Comparison of ENCODE assay signal across 16 cellular contexts in the genomic region with DNA sequence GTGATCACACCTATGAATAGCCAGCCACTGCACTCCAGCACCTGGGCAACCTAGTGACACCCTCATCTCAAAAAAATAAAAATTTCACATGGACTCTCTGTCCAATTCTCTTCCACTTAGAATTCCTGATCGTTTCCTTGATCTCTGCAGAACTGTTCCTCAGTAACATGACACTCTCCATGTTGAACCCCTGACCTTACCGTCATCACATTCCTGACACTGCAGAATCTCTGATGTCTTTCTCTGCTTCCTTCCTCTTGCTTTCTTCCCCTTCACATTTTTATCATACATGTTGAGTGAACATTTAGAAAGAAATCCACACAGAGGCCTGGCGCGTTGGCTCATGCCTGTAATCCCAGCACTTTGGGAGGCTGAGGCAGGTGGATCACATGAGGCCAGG. TPM values are rescaled to one million over a fixed set of nuclear protein-coding genes. Genes with fewer than 3 reads are reported as not detected.
DNase-seq lines count a peak whose midpoint lies in the region; ATAC-seq and TF ChIP-seq lines count a peak whose summit lies in the region.
"Had no signal": no experiment of that assay in that cellular context is flagged by ENCODE, and none has a peak within 500 bp of the region (broad histone marks: within the 10 kb centered on the region; RNA-seq: fewer than 3 reads in every experiment).

No MANE protein-coding gene starts in this region.

- H3K9me3 Mint-ChIP-seq in chondrocyte (ENCODE audit: low read depth), result peaks cover 17% of the 10 kb centered on the region

- H3K27me3 Mint-ChIP-seq in chondrocyte (ENCODE audit: low read depth), result no peaks in the 10 kb centered on the region

- intact Hi-C loops in left ventricle myocardium superior (cut with micrococcal nuclease), result no loop called here
- intact Hi-C loops in sciatic nerve (cut with DNase I), result no loop called here

- peaks cover 7% of the 10 kb centered on the region for H3K4me1 Mint-ChIP-seq in chondrocyte (ENCODE audit: low read depth)

- no peaks in the 10 kb centered on the region for H3K27me3 ChIP-seq in cardiac muscle cell
- H3K27me3 ChIP-seq: BLaER1, MG63 had no signal

- no peak overlapping the region for H3K4me3 ChIP-seq in cardiac muscle cell
- H3K4me3 ChIP-seq: BLaER1, MG63, PC-9 had no signal

- H3K36me3 Mint-ChIP-seq in chondrocyte (ENCODE audit: low read depth), result peaks cover 13% of the 10 kb centered on the region

- peaks cover 8% of the 10 kb centered on the region for H3K4me1 ChIP-seq in cardiac muscle cell (ENCODE audit: low read depth)

- ATAC-seq in left ventricle myocardium superior, result no peak
- ATAC-seq in sciatic nerve, result no peak
- ATAC-seq in GM21367 (IDR thresholded peaks at IDR 0.05; ENCODE audit: unreplicated experiment), result no peak
- ATAC-seq: HepG2 had no signal

- no peak for TF ChIP-seq CTCF in cardiac muscle cell (IDR thresholded peaks at IDR 0.05; ENCODE audit: low read depth, low read length)
- no peak for TF ChIP-seq CTCF in chondrocyte (IDR thresholded peaks at IDR 0.05)

- H3K36me3 ChIP-seq in cardiac muscle cell, result peaks cover 10% of the 10 kb centered on the region
- H3K36me3 ChIP-seq: MG63 had no signal

- no peak overlapping the region for H3K27ac Mint-ChIP-seq in chondrocyte (ENCODE audit: unreplicated experiment)

- H3K9me3 ChIP-seq in cardiac muscle cell (ENCODE audit: low read depth), result no peaks in the 10 kb centered on the region

- H3K27ac ChIP-seq in cardiac muscle cell, result peak overlapping the region; percentile 92
- H3K27ac ChIP-seq: 22Rv1, BLaER1, PC-9 had no signal

- DNase-seq in cardiac muscle cell (ENCODE audit: low read depth in 1 of 2, low spot score in 1 of 2) (peak; percentile 19 to 56), left ventricle myocardium superior (no peak), chondrocyte (ENCODE audit: low spot score) (peak; percentile 20), left kidney (ENCODE audit: low read depth, low spot score) (peak; percentile 56), sciatic nerve (ENCODE audit: low spot score) (no peak), COLO829 (ENCODE audit: low spot score) (no peak), GM19240 (ENCODE audit: insufficient read length, low spot score) (no peak)
- DNase-seq: MG63, NCI-H1092 treated with DMSO at 0.1 percent for 48 hours, NCI-H510A treated with DMSO at 0.1 percent for 48 hours, NCI-H82, PC-9 had no signal

- no peak overlapping the region for H3K4me3 Mint-ChIP-seq in chondrocyte (ENCODE audit: unreplicated experiment)

RNA-seq across cellular contexts. Expression of gene ZNF114, which starts 15.0 kb away (rescaled TPM):
- total RNA-seq in cardiac muscle cell (4.0 and 5.9 TPM in 2 replicates), left ventricle myocardium superior (0.10 TPM), chondrocyte (0.27 to 0.97 TPM (median 0.87 TPM) in 3 replicates), sciatic nerve (1.1 TPM)
- 4.9 and 6.2 TPM in 2 replicates for polyA plus RNA-seq in cardiac muscle cell

RNA-seq across cellular contexts. Expression of gene CARD8, which starts 29.2 kb away (rescaled TPM):
- total RNA-seq in cardiac muscle cell (27.3 and 57.6 TPM in 2 replicates), left ventricle myocardium superior (31.2 TPM), chondrocyte (19.8 to 29.5 TPM (median 23.3 TPM) in 3 replicates), sciatic nerve (82.8 TPM)
- polyA plus RNA-seq in cardiac muscle cell, result 19.1 and 30.4 TPM in 2 replicates

RNA-seq across cellular contexts. Expression of gene EMP3, which starts 40.5 kb away (rescaled TPM):
- total RNA-seq in cardiac muscle cell, result 32.5 and 39.8 TPM in 2 replicates
- 148 and 160 TPM in 2 replicates for polyA plus RNA-seq in cardiac muscle cell
- 33.8 TPM for total RNA-seq in left ventricle myocardium superior
- total RNA-seq in chondrocyte, result 257 to 284 TPM (median 277 TPM) in 3 replicates
- 119 TPM for total RNA-seq in sciatic nerve

Comparison
In these comparisons a context has a peak if more than half of its experiments do, and no peak if none do; other contexts are left out.
1. DNase-seq: peak in cardiac muscle cell (2 of 2), chondrocyte (single experiment) and left kidney (single experiment); none in left ventricle myocardium superior (single experiment), sciatic nerve (single experiment), COLO829 (single experiment) and GM19240 (single experiment).